24 cellular contexts compared by ENCODE assay signal in the genomic region with DNA sequence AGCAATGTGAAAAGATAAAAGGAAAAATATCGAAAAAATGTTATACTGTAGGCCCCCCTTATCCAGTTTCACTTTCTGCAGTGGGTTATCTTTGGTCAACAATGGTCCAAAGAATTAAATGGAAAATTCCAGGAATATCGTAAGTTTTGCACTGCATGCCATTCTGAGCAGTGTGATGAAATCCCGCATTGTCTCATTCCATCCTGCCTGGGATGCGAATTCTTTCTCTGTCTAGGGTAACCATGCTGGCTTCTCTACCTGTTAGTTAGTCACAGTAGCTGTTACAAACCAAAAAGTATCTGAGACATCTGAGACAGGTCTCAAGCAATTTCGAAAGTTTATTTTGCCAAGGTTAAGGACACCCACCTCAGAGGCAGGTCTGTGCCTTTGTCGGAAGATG.
"Had no signal": no experiment of that assay in that cellular context is flagged by ENCODE, and none has a peak within 500 bp of the region (broad histone marks: within the 10 kb centered on the region; RNA-seq: fewer than 3 reads in every experiment).

No MANE protein-coding gene starts in this region.

- ATAC-seq: activated T-cell treated with anti-CD3 and anti-CD28 coated beads, Interleukin-2, amount 50 U/mL, for 72 hours; body of pancreas; effector memory CD8-positive, alpha-beta T cell; foreskin keratinocyte; left lobe of liver; stimulated activated naive CD8-positive, alpha-beta T cell treated with anti-CD3 and anti-CD28 coated beads, Interleukin-15, Interleukin-2, amounts not matched to agents 100 U/mL and 50 U/mL, for 24 hours had no signal

- H3K4me3 Mint-ChIP-seq: activated naive CD8-positive, alpha-beta T cell; activated T-cell treated with anti-CD3 and anti-CD28 coated beads, Interleukin-2, amount 50 U/mL, for 72 hours; effector memory CD8-positive, alpha-beta T cell; nephron had no signal

- H3K27ac ChIP-seq: body of pancreas, esophagus squamous epithelium, foreskin keratinocyte, transverse colon, VCaP had no signal

- H3K4me1 ChIP-seq: foreskin keratinocyte, transverse colon had no signal

- H3K27me3 Mint-ChIP-seq: effector memory CD8-positive, alpha-beta T cell; progenitor cell of endocrine pancreas had no signal

- DNase-seq: activated CD4-positive, alpha-beta T cell treated with anti-CD3 and anti-CD28 coated beads for 1 hour; activated CD4-positive, alpha-beta T cell treated with anti-CD3 and anti-CD28 coated beads, Interleukin-2, amount 50 U/mL, for 4 hours; activated effector memory CD4-positive, alpha-beta T cell treated with anti-CD3 and anti-CD28 coated beads, Interleukin-2, amount 50 U/mL, for 16 hours; activated T-cell treated with anti-CD3 and anti-CD28 coated beads, Interleukin-2, amount 50 U/mL, for 72 hours; amygdala; body of pancreas; effector memory CD8-positive, alpha-beta T cell; esophagus squamous epithelium; foreskin keratinocyte; hippocampal formation; kidney; midbrain; occipital lobe; stimulated activated CD4-positive, alpha-beta T cell treated with anti-CD3 and anti-CD28 coated beads, Interleukin-2, amount 100 ng/mL, for 24 hours; stimulated activated naive CD8-positive, alpha-beta T cell treated with anti-CD3 and anti-CD28 coated beads, Interleukin-15, Interleukin-2, amounts not matched to agents 100 U/mL and 50 U/mL, for 24 hours; SW 1271; T-helper 2 cell; transverse colon had no signal

- H3K9me3 ChIP-seq: body of pancreas, esophagus squamous epithelium, transverse colon had no signal

- H3K27ac Mint-ChIP-seq: activated naive CD8-positive, alpha-beta T cell; activated T-cell treated with anti-CD3 and anti-CD28 coated beads, Interleukin-2, amount 50 U/mL, for 72 hours; effector memory CD8-positive, alpha-beta T cell; nephron; progenitor cell of endocrine pancreas had no signal

- H3K36me3 Mint-ChIP-seq: activated naive CD8-positive, alpha-beta T cell had no signal

- H3K27me3 ChIP-seq: body of pancreas, esophagus squamous epithelium, foreskin keratinocyte, transverse colon had no signal

- H3K9me3 Mint-ChIP-seq: effector memory CD8-positive, alpha-beta T cell; nephron had no signal

- H3K36me3 ChIP-seq: esophagus squamous epithelium, transverse colon had no signal

- H3K4me3 ChIP-seq: body of pancreas, esophagus squamous epithelium, lung, transverse colon had no signal

- FAIRE-seq: kidney had no signal
